In the genomic region with DNA sequence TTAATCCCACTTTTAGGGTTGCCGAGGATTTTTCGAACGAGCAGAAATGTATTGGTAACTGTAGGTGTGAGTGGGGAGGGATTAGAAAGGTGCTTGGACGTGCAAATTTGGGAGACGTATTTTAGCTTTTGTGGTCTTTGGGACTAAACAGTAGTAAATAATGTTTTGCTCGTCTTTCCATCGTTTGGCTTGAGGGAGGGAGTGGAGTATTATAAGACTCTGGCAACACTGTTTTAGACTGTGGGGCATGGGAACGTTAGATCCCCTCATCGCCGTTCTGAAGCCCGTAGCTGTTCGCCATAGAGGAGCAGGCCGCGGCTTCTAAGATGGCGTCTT, we compare ENCODE assay signal across 8 cellular contexts. TPM values are rescaled to one million over a fixed set of nuclear protein-coding genes. Genes with fewer than 3 reads are reported as not detected.
DNase-seq lines count a peak whose midpoint lies in the region; ATAC-seq and TF ChIP-seq lines count a peak whose summit lies in the region.

No MANE protein-coding gene starts in this region.

- no peaks in the 10 kb centered on the region for H3K9me3 Mint-ChIP-seq in central memory CD8-positive, alpha-beta T cell

- no peaks in the 10 kb centered on the region for H3K27me3 Mint-ChIP-seq in central memory CD8-positive, alpha-beta T cell

- peak overlapping the region; percentile 100 for H3K27ac ChIP-seq in AG04450 (ENCODE audit: low read depth, low read length)
- H3K27ac ChIP-seq in muscle layer of duodenum (ENCODE audit: low read length) = peak overlapping the region; percentile 100

- H3K9me3 ChIP-seq in AG04450 (ENCODE audit: control insufficient read depth, insufficient read depth, low read length) (peaks cover 5% of the 10 kb centered on the region; the same call in 1 of the 2 replicates), muscle layer of duodenum (ENCODE audit: control insufficient read depth in 1 of 2, low read length in 2 of 2) (no peaks in the 10 kb centered on the region)

- POLR2A ChIA-PET in AG04450 (lab: Yijun Ruan, JAX) = interaction anchor here (0.6 to 8.3 kb wide), 33 partner anchors 10 to 1164 kb away, joined by 3 to 199 read pairs (median 6); partner anchors contain the start of genes ATF6B, B3GALT4, CUTA and HLA-DMA

- peaks cover 19 to 57% of the 10 kb centered on the region in 2 donors for H3K36me3 ChIP-seq in muscle layer of duodenum (ENCODE audit: control insufficient read depth in 1 of 2, insufficient read depth in 2 of 2, low read length in 2 of 2)

- DNase-seq in AG04450 (ENCODE audit: low read depth, low spot score) (no peak), NCI-H526 treated with DMSO at 0.1 percent for 48 hours (lab: John Stamatoyannopoulos, UW) (no peak)
- no peak for DNase-seq in Jurkat, Clone E6-1 (ENCODE audit: low read depth, low spot score)
- DNase-seq in central memory CD8-positive, alpha-beta T cell (ENCODE audit: low spot score in 2 of 2) = no peak
- DNase-seq in stimulated activated CD4-positive, alpha-beta T cell treated with anti-CD3 and anti-CD28 coated beads, Interleukin-4, amount 100 ng/mL, for 24 hours = no peak
- no peak for DNase-seq in stimulated activated CD4-positive, alpha-beta T cell treated with anti-CD3 and anti-CD28 coated beads, Interleukin-12 subunit alpha, Interleukin-12 subunit beta, amount 100 ng/mL, for 4 hours

- peaks cover 72% of the 10 kb centered on the region for H3K36me3 Mint-ChIP-seq in central memory CD8-positive, alpha-beta T cell (ENCODE audit: insufficient read depth)

- peak overlapping the region; percentile 99 for H3K27ac Mint-ChIP-seq in central memory CD8-positive, alpha-beta T cell (ENCODE audit: low read depth)

- peak overlapping the region; percentile 97 for H3K4me3 Mint-ChIP-seq in central memory CD8-positive, alpha-beta T cell

- TF ChIP-seq CTCF in AG04450 (IDR thresholded peaks at IDR 0.05; ENCODE audit: low read depth, low read length) = no peak

- H3K4me1 ChIP-seq in muscle layer of duodenum (ENCODE audit: control insufficient read depth in 1 of 2, insufficient read depth in 2 of 2, low read length in 2 of 2) = peaks cover 19 to 28% of the 10 kb centered on the region in 2 donors

- H3K4me1 Mint-ChIP-seq in central memory CD8-positive, alpha-beta T cell = peaks cover 75% of the 10 kb centered on the region

- no peak for ATAC-seq in central memory CD8-positive, alpha-beta T cell (replicated peaks; ENCODE audit: extremely low read depth, poor library complexity, severe bottlenecking)
- ATAC-seq in GM21390 (IDR thresholded peaks at IDR 0.05; ENCODE audit: unreplicated experiment) = no peak

- CTCF ChIA-PET in AG04450 (lab: Charles Lee) = interaction anchor here (1.0 to 3.7 kb wide), 11 partner anchors 11 to 775 kb away, joined by 3 to 29 read pairs (median 5); partner anchors contain the start of genes HLA-DMA and TAP2

- H3K4me3 ChIP-seq in AG04450 (ENCODE audit: low read depth, low read length) (peak overlapping the region; percentile 85), muscle layer of duodenum (ENCODE audit: low read depth in 1 of 2, low read length in 2 of 2) (peak overlapping the region; percentile 92 to 93)
- H3K4me3 ChIP-seq in Jurkat, Clone E6-1 (ENCODE audit: low read length) = peak overlapping the region; percentile 95

- H3K27me3 ChIP-seq in AG04450 (ENCODE audit: control insufficient read depth, insufficient read depth, low read length) (no peaks in the 10 kb centered on the region), muscle layer of duodenum (ENCODE audit: low read depth, low read length) (no peaks in the 10 kb centered on the region)

RNA-seq across cellular contexts. Expression of gene BRD2, which starts 2.8 kb away (rescaled TPM):
- 110 and 138 TPM in 2 replicates for polyA plus RNA-seq in AG04450 (2011; rRNA removed)
- 102 and 104 TPM in 2 replicates for polyA minus RNA-seq in AG04450 (2011; rRNA and poly(A)+ RNA removed)
- polyA plus RNA-seq in Jurkat, Clone E6-1 (2012; ENCODE audit: insufficient read depth, insufficient read length) = 232 TPM

RNA-seq across cellular contexts. Expression of gene HLA-DMA, which starts 18.3 kb away (rescaled TPM):
- 7.1 and 8.2 TPM in 2 replicates for polyA plus RNA-seq in AG04450 (2011; rRNA removed)
- 4.5 TPM in 2 replicates for polyA minus RNA-seq in AG04450 (2011; rRNA and poly(A)+ RNA removed)
- polyA plus RNA-seq in Jurkat, Clone E6-1 (2012; ENCODE audit: insufficient read depth, insufficient read length) = 7.5 TPM

RNA-seq across cellular contexts. Expression of gene HLA-DMB, which starts 30.4 kb away (rescaled TPM):
- polyA plus RNA-seq in AG04450 (2011; rRNA removed) = 0.07 and 0.12 TPM in 2 replicates
- polyA minus RNA-seq in AG04450 (2011; rRNA and poly(A)+ RNA removed) = not detected in 2 replicates
- not detected for polyA plus RNA-seq in Jurkat, Clone E6-1 (2012; ENCODE audit: insufficient read depth, insufficient read length)

RNA-seq across cellular contexts. Expression of gene HLA-DOA, which starts 38.2 kb away (rescaled TPM):
- polyA plus RNA-seq in AG04450 (2011; rRNA removed) = 0.02 TPM in 1 of 2 replicates, not detected in the other
- not detected in 2 replicates for polyA minus RNA-seq in AG04450 (2011; rRNA and poly(A)+ RNA removed)
- 3.3 TPM for polyA plus RNA-seq in Jurkat, Clone E6-1 (2012; ENCODE audit: insufficient read depth, insufficient read length)
